ENCODE assay signal across 1 cellular context in the genomic region with DNA sequence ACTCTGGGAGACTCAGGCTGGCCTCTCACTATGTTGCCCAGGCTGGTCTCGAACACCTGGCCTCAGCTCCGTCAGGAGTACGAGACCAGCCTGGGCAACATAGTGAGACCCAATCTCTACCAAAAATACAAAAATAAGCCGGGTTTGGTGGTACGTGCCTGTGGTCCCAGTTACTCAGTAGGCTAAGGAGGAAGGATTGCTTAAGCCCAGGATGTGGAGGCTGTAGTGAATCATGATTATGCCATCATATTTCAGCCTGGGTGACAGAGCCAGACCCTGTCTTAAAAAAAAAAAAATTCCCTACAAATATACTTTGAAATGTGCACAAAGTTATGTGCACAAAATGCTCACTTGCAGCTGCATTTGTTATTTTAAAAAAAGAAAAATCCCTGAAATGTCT.
TF ChIP-seq lines count a peak whose summit lies in the region.

No MANE protein-coding gene starts in this region.

TF ChIP-seq in IMR-90, 13 proteins besides CTCF, POLR2A, EP300 and RAD21:
- TF ChIP-seq MAZ (IDR thresholded peaks at IDR 0.05; ENCODE audit: borderline replicate concordance, low read depth, low read length) (no peak), RCOR1 (IDR thresholded peaks at IDR 0.05; ENCODE audit: insufficient replicate concordance, low read length) (no peak), CEBPB (IDR thresholded peaks at IDR 0.05; ENCODE audit: low read depth, low read length) (peak; percentile 90)
